In the genomic region with DNA sequence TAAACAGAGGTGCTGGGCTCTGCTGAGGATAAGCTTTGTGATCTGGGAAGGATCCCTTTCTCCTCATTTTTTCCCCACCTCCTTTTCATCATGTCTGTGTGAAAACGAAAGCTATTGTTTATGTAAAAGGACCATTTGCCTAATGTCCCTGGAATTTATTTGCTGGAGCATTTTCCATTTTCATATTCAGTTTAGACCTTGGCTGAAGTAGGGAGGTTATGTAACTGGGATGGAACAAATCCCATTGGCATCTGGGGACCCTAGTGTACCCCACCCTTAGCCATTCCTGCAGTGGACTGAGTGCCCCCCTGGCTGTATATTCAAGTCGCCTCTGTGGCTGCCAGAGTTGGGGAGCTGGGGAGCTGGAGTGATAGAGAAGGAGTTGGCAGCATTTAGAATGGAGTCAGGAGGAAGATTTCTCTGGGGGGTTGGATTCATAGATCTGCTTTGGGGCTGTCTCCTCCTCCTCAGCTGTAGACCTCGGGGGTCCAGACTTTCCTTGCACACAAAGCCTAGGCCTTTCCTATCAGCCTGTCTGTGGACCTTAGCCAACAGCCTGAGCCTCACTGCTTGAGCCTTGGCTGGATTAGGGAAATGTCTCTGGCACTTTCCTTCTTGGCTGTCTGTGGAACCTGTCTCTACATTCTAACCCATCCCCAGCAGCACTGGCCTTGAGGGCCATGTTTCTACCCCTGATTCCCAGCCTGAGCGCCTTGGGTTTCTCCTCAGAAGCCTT, we compare ENCODE assay signal across 14 cellular contexts.
DNase-seq lines count a peak whose midpoint lies in the region; ATAC-seq and TF ChIP-seq lines count a peak whose summit lies in the region.
"Had no signal": no experiment of that assay in that cellular context is flagged by ENCODE, and none has a peak within 500 bp of the region (broad histone marks: within the 10 kb centered on the region; RNA-seq: fewer than 3 reads in every experiment).

No MANE protein-coding gene starts in this region.

- H3K27me3 ChIP-seq in colonic mucosa (no peaks in the 10 kb centered on the region), heart right ventricle (no peaks in the 10 kb centered on the region), rectal smooth muscle tissue (ENCODE audit: control insufficient read depth, insufficient read depth, low read length) (no peaks in the 10 kb centered on the region), uterus (no peaks in the 10 kb centered on the region)
- H3K27me3 ChIP-seq: BLaER1 had no signal

- TF ChIP-seq CTCF in colonic mucosa (IDR thresholded peaks at IDR 0.05), result no peak
- TF ChIP-seq CTCF in heart right ventricle (IDR thresholded peaks at IDR 0.05), result peak in 1 of 9 donors; percentile 8
- no peak for TF ChIP-seq CTCF in uterus (IDR thresholded peaks at IDR 0.05)

- WGBS in heart right ventricle, 2 donors, result 45% methylated on average over 4 of the region's 4 CpGs

- no peak for TF ChIP-seq POLR2A in uterus (IDR thresholded peaks at IDR 0.05)

- ATAC-seq in heart right ventricle (peak in 7 of 8 donors; percentile 10 to 47 (median 40)), GM21526 (IDR thresholded peaks at IDR 0.05; ENCODE audit: low FRiP score, unreplicated experiment) (no peak)
- ATAC-seq: activated CD4-positive, CD25-positive, alpha-beta regulatory T cell treated with anti-CD3 and anti-CD28 coated beads, Interleukin-2, amount 50 U/mL, for 24 hours; activated CD8-positive, alpha-beta memory T cell treated with anti-CD3 and anti-CD28 coated beads, Interleukin-2, amount 10 ng/mL, durations not matched to agents 7 days and 5 days had no signal

- peaks cover 4% of the 10 kb centered on the region for H3K4me1 ChIP-seq in colonic mucosa
- peaks cover 11 to 70% (median 38%) of the 10 kb centered on the region in 9 donors for H3K4me1 ChIP-seq in heart right ventricle
- H3K4me1 ChIP-seq in rectal smooth muscle tissue (ENCODE audit: control insufficient read depth, insufficient read depth, low read length), result peaks cover 54% of the 10 kb centered on the region
- peaks cover 0 to 4% of the 10 kb centered on the region in 2 donors for H3K4me1 ChIP-seq in uterus

- DNase-seq in colonic mucosa, result peak; percentile 26
- peak in 1 of 2 donors; percentile 27 for DNase-seq in heart right ventricle
- DNase-seq in uterus, result peak; percentile 34 to 44
- no peak for DNase-seq in NCI-H2171 treated with DMSO at 0.1 percent for 48 hours (lab: John Stamatoyannopoulos, UW)
- DNase-seq in T1000 (lab: John Stamatoyannopoulos, UW), result no peak
- DNase-seq: activated CD8-positive, alpha-beta memory T cell treated with anti-CD3 and anti-CD28 coated beads, Interleukin-2, amount 10 ng/mL, durations not matched to agents 7 days and 5 days; activated gamma-delta T cell treated with Interleukin-2 at 50 U/mL for 16 hours; effector CD4-positive, alpha-beta T cell; foreskin fibroblast; stimulated activated naive CD4-positive, alpha-beta T cell had no signal

- H3K27ac ChIP-seq in colonic mucosa, result peak overlapping the region; percentile 33
- H3K27ac ChIP-seq in heart right ventricle, result peak overlapping the region; percentile 65 to 89 (median 76)
- peak overlapping the region; percentile 85 for H3K27ac ChIP-seq in rectal smooth muscle tissue (ENCODE audit: low read depth, low read length)
- H3K27ac ChIP-seq in uterus, result peak overlapping the region; percentile 81
- H3K27ac ChIP-seq: BLaER1 had no signal

- H3K4me3 ChIP-seq in colonic mucosa, result no peak overlapping the region
- H3K4me3 ChIP-seq in heart right ventricle, result no peak overlapping the region
- H3K4me3 ChIP-seq in rectal smooth muscle tissue (ENCODE audit: low read length), result no peak overlapping the region
- H3K4me3 ChIP-seq in uterus, result no peak overlapping the region
- H3K4me3 ChIP-seq: BLaER1 had no signal

- H3K9me3 ChIP-seq in colonic mucosa, result no peaks in the 10 kb centered on the region
- no peaks in the 10 kb centered on the region for H3K9me3 ChIP-seq in heart right ventricle
- no peaks in the 10 kb centered on the region for H3K9me3 ChIP-seq in uterus
- H3K9me3 ChIP-seq: BLaER1 had no signal

- H3K36me3 ChIP-seq in colonic mucosa (no peaks in the 10 kb centered on the region), heart right ventricle (peaks cover 0 to 10% (median 0%) of the 10 kb centered on the region in 9 donors), rectal smooth muscle tissue (ENCODE audit: control insufficient read depth, insufficient read depth, low read length) (no peaks in the 10 kb centered on the region), uterus (no peaks in the 10 kb centered on the region)
- H3K36me3 ChIP-seq: BLaER1 had no signal

- intact Hi-C loops in colonic mucosa (cut with DNase I), result no loop called here
- intact Hi-C loops in heart right ventricle (cut with DNase I), result no loop called here
- intact Hi-C loops in uterus (cut with DNase I; ENCODE audit: low total_unique reads), result no loop called here

- H3K9ac ChIP-seq in colonic mucosa (ENCODE audit: low read depth in 2 of 2, low read length in 2 of 2) (no peak overlapping the region), rectal smooth muscle tissue (ENCODE audit: low read length) (no peak overlapping the region)
- H3K9ac ChIP-seq: BLaER1 had no signal

Comparison
In these comparisons a context has a peak if more than half of its experiments do, and no peak if none do; other contexts are left out.
1. DNase-seq: peak in colonic mucosa (single experiment) and uterus (2 of 2); none in NCI-H2171 treated with DMSO at 0.1 percent for 48 hours (single experiment) and T1000 (single experiment).
2. H3K27ac ChIP-seq: peak in every context shown above with its lines; median percentile 85 in rectal smooth muscle tissue; 81 in uterus; 76 in heart right ventricle; 33 in colonic mucosa.